8 cellular contexts compared by ENCODE assay signal in genomic region chr4:147518846-147519767, GRCh38. TPM values are rescaled to one million over a fixed set of nuclear protein-coding genes. Genes with fewer than 3 reads are reported as not detected.
DNase-seq lines count a peak whose midpoint lies in the region; ATAC-seq and TF ChIP-seq lines count a peak whose summit lies in the region.

No MANE protein-coding gene starts in this region.

- ATAC-seq in GM21737 (IDR thresholded peaks at IDR 0.05; ENCODE audit: unreplicated experiment), result peak; percentile 94

- no peak overlapping the region for H3K4me3 ChIP-seq in SJCRH30
- no peak overlapping the region for H3K4me3 ChIP-seq in astrocyte of the spinal cord (ENCODE audit: low read depth, low read length)

- H3K36me3 ChIP-seq in SJCRH30, result no peaks in the 10 kb centered on the region

- no peaks in the 10 kb centered on the region for H3K4me1 ChIP-seq in SJCRH30

- H3K9me3 ChIP-seq in SJCRH30 (replicated peaks), result no peaks in the 10 kb centered on the region

- no peak overlapping the region for H3K27ac ChIP-seq in SJCRH30

- DNase-seq in NCI-H748 (lab: John Stamatoyannopoulos, UW; ENCODE audit: unreplicated experiment), result peak; percentile 46
- DNase-seq in NCI-H748 treated with DMSO at 0.1 percent for 48 hours (lab: John Stamatoyannopoulos, UW), result no peak
- peak; percentile 25 for DNase-seq in HuH-7 (ENCODE audit: low spot score)
- DNase-seq in SJCRH30, result peak; percentile 59 to 67
- peak; percentile 85 for DNase-seq in astrocyte of the spinal cord (ENCODE audit: low read depth, low spot score)
- peak; percentile 42 for DNase-seq in iPS DF 19.7 (ENCODE audit: low read depth, low spot score)
- DNase-seq in stimulated activated CD4-positive, alpha-beta T cell treated with anti-CD3 and anti-CD28 coated beads, Interleukin-15, amount 100 ng/mL, for 24 hours, result peak; percentile 63

- no peaks in the 10 kb centered on the region for H3K27me3 ChIP-seq in SJCRH30

- in situ Hi-C loops in astrocyte of the spinal cord (cut with HindIII; ENCODE audit: low sequenced_read_pairs), result no loop called here

- TF ChIP-seq CTCF in astrocyte of the spinal cord (IDR thresholded peaks at IDR 0.05; ENCODE audit: low read depth, low read length), result peak; percentile 97

RNA-seq across cellular contexts. Expression of gene EDNRA, which starts 38.2 kb away (rescaled TPM):
- 1.1 TPM in 2 replicates for total RNA-seq in SJCRH30 (2014; rRNA removed; shearing (Covaris generic))
